29 cellular contexts compared by ENCODE assay signal in the genomic region with DNA sequence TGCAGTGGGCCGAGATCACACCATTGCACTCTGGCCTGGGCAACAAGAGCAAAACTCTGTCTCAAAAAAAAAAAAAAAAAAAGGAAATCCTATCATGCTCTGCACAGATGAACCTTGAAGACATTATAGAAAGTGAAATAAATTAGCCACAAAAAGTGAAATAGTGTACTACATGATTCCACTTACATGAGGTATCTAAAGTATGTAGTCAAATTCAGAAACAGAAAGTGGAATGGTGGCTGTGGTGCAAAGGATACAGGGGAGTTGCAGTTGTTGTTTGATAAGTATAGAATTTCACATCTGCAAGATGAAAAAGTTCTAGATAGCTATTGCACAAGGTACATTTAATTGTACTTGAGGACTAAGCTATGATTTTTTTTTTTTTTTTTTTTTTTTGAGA.
"Had no signal": no experiment of that assay in that cellular context is flagged by ENCODE, and none has a peak within 500 bp of the region (broad histone marks: within the 10 kb centered on the region; RNA-seq: fewer than 3 reads in every experiment).

No MANE protein-coding gene starts in this region.

- H3K36me3 ChIP-seq: esophagus muscularis mucosa, left lung, prostate gland, right atrium auricular region, tibial artery had no signal

- H3K27me3 ChIP-seq: esophagus muscularis mucosa, foreskin keratinocyte, gastroesophageal sphincter, heart left ventricle, hepatocyte, left lung, neural progenitor cell, right atrium auricular region, testis, tibial artery had no signal

- H3K27ac Mint-ChIP-seq: mesothelial cell of epicardium; natural killer cell treated with Interleukin-12 subunit alpha and Interleukin-12 subunit beta and Interleukin-15 and Interleukin-18, amount 100 ng/mL, for 72 hours; neural progenitor cell; type B pancreatic cell had no signal

- H3K4me3 Mint-ChIP-seq: mesothelial cell of epicardium; natural killer cell treated with Interleukin-12 subunit alpha and Interleukin-12 subunit beta and Interleukin-15 and Interleukin-18, amount 100 ng/mL, for 72 hours; neural progenitor cell; type B pancreatic cell had no signal

- H3K9me3 Mint-ChIP-seq: natural killer cell treated with Interleukin-12 subunit alpha and Interleukin-12 subunit beta and Interleukin-15 and Interleukin-18, amount 100 ng/mL, for 72 hours had no signal

- ATAC-seq: foreskin keratinocyte; gastroesophageal sphincter; heart left ventricle; left cardiac atrium; left lung; mucosa of descending colon; natural killer cell treated with Interleukin-12 subunit alpha and Interleukin-12 subunit beta and Interleukin-15 and Interleukin-18, amount 100 ng/mL, for 72 hours; sciatic nerve had no signal

- DNase-seq: dermis blood vessel endothelial cell; effector memory CD4-positive, alpha-beta T cell; foreskin keratinocyte; heart left ventricle; left cardiac atrium; left lung; mesenchymal stem cell; mucosa of descending colon; naive B cell; stimulated activated CD4-positive, alpha-beta T cell treated with anti-CD3 and anti-CD28 coated beads, Interleukin-12 subunit alpha, Interleukin-12 subunit beta, amount 100 ng/mL, for 4 hours; stimulated activated CD4-positive, alpha-beta T cell treated with anti-CD3 and anti-CD28 coated beads, Interleukin-1b, Interleukin-23, amount 100 ng/mL, for 48 hours; stimulated activated CD4-positive, alpha-beta T cell treated with anti-CD3 and anti-CD28 coated beads, Interleukin-4, amount 100 ng/mL, for 1 hour; stimulated activated CD8-positive, alpha-beta memory T cell treated with anti-CD3 and anti-CD28 coated beads, Interleukin-4, amount 100 ng/mL, for 48 hours; stimulated activated naive CD4-positive, alpha-beta T cell; substantia nigra; testis; tibial artery had no signal

- H3K36me3 Mint-ChIP-seq: natural killer cell treated with Interleukin-12 subunit alpha and Interleukin-12 subunit beta and Interleukin-15 and Interleukin-18, amount 100 ng/mL, for 72 hours had no signal

- H3K4me3 ChIP-seq: coronary artery, esophagus muscularis mucosa, gastroesophageal sphincter, heart left ventricle, hepatocyte, left lung, mucosa of descending colon, neural progenitor cell, prostate gland, right atrium auricular region, smooth muscle cell, testis, tibial artery had no signal

- H3K27me3 Mint-ChIP-seq: naive B cell; natural killer cell treated with Interleukin-12 subunit alpha and Interleukin-12 subunit beta and Interleukin-15 and Interleukin-18, amount 100 ng/mL, for 72 hours; type B pancreatic cell had no signal
